8 cellular contexts compared by ENCODE assay signal in the genomic region with DNA sequence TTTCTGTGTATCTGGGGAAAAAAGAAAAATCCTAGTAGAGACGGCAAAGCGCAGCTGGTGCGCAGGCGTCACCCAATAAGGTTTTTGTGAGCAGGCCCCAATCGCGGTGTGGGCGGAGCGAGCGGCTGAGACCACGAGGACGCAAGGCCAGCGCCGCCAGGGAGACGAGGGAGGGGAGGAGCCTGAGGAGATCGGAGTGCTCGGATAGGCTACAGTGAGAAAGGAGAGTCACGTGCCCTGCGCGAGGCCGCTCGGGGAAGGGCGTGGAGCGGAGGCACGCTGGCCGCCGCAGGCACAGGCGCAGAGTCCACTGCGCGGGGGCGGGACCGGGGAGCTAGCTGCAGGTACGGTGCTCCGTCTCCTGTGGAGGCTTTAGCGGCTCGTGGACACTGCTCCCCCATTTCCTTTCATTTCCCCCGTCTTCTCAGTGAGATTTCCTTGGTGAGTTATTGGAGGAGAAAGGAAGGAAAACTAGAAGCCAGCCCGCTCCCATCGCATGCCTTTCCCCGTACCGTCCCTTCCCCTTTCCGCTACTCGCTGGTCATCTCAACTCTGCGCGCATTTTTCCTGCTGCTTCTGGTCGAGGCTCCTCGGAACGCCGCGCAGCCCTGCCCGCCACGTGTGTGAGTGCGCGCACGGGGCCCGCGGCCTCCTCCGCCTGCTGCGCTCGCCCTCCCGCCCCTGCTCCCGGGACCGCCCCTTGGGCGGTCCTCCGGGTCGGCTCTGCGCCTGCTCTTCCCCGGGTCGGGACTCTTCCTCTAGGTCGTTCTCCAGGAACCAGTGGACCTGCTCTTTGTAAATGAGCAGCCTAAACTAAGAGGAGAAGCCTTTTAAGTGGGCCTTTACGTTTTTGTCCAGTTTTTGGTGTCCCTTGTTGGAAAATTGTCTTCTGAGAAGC. TPM values are rescaled to one million over a fixed set of nuclear protein-coding genes. Genes with fewer than 3 reads are reported as not detected.
DNase-seq lines count a peak whose midpoint lies in the region; ATAC-seq and FAIRE-seq lines count a peak whose summit lies in the region.

A gene with protein sequence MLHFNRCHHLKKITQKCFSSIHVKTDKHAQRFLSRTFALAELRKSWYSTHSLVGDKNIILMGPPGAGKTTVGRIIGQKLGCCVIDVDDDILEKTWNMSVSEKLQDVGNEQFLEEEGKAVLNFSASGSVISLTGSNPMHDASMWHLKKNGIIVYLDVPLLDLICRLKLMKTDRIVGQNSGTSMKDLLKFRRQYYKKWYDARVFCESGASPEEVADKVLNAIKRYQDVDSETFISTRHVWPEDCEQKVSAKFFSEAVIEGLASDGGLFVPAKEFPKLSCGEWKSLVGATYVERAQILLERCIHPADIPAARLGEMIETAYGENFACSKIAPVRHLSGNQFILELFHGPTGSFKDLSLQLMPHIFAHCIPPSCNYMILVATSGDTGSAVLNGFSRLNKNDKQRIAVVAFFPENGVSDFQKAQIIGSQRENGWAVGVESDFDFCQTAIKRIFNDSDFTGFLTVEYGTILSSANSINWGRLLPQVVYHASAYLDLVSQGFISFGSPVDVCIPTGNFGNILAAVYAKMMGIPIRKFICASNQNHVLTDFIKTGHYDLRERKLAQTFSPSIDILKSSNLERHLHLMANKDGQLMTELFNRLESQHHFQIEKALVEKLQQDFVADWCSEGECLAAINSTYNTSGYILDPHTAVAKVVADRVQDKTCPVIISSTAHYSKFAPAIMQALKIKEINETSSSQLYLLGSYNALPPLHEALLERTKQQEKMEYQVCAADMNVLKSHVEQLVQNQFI (plus strand): TSS at position 264 of the 898 bp plus-strand sequence. CDS start 6,612 bp downstream, outside the sequence.

- H3K36me3 ChIP-seq in KOPT-K1 (ENCODE audit: insufficient read depth, low read length): no peaks in the 10 kb centered on the region

- no peaks in the 10 kb centered on the region for H3K27me3 Mint-ChIP-seq in naive B cell

- ATAC-seq in GM21786 (IDR thresholded peaks at IDR 0.05; ENCODE audit: unreplicated experiment) (peak; percentile 98), naive B cell (ENCODE audit: low read depth in 2 of 2) (peak; percentile 91 to 93)
- ATAC-seq in stimulated activated effector memory CD8-positive, alpha-beta T cell treated with anti-CD3 and anti-CD28 coated beads, Interleukin-12 subunit alpha, Interleukin-12 subunit beta, amount 100 ng/mL, for 72 hours: peak; percentile 98

- FAIRE-seq in RCC 7860 (lab: Jason Lieb, UNC): peak; percentile 80

- peak; percentile 78 for DNase-seq in DMS79 treated with DMSO at 0.1 percent for 48 hours (lab: John Stamatoyannopoulos, UW)
- DNase-seq in RCC 7860 (ENCODE audit: low spot score): peak; percentile 98
- peak; percentile 95 to 96 for DNase-seq in activated T-helper 1 cell treated with anti-CD3 and anti-CD28 coated beads, Interleukin-2, amount 50 U/mL, for 16 hours (ENCODE audit: low read depth in 1 of 2, low spot score in 1 of 2)
- peak; percentile 99 for DNase-seq in fibroblast of gingiva (ENCODE audit: low read depth)
- peak; percentile 94 for DNase-seq in naive B cell
- DNase-seq in stimulated activated effector memory CD8-positive, alpha-beta T cell treated with anti-CD3 and anti-CD28 coated beads, Interleukin-12 subunit alpha, Interleukin-12 subunit beta, amount 100 ng/mL, for 72 hours (ENCODE audit: low spot score in 2 of 2): peak; percentile 86 to 96

- H3K27ac ChIP-seq in KOPT-K1 (ENCODE audit: low read depth, low read length, poor library complexity, severe bottlenecking): peak within 1 kb of the TSS; percentile 84

- H3K9me3 ChIP-seq in KOPT-K1 (ENCODE audit: insufficient read depth, low read length, poor library complexity, severe bottlenecking): no peaks in the 10 kb centered on the region

- peaks cover 0 to 5% (median 0%) of the 10 kb centered on the region in 7 donors for H3K9me3 Mint-ChIP-seq in naive B cell
- H3K9me3 Mint-ChIP-seq in stimulated activated effector memory CD8-positive, alpha-beta T cell treated with anti-CD3 and anti-CD28 coated beads, Interleukin-12 subunit alpha, Interleukin-12 subunit beta, amount 100 ng/mL, for 72 hours: peaks cover 2% of the 10 kb centered on the region

- peak within 1 kb of the TSS; percentile 84 to 96 (median 94) for H3K4me3 Mint-ChIP-seq in naive B cell
- H3K4me3 Mint-ChIP-seq in stimulated activated effector memory CD8-positive, alpha-beta T cell treated with anti-CD3 and anti-CD28 coated beads, Interleukin-12 subunit alpha, Interleukin-12 subunit beta, amount 100 ng/mL, for 72 hours: peak within 1 kb of the TSS; percentile 84

- peaks cover 20 to 26% (median 24%) of the 10 kb centered on the region in 3 donors for H3K4me1 Mint-ChIP-seq in naive B cell
- peaks cover 16% of the 10 kb centered on the region for H3K4me1 Mint-ChIP-seq in stimulated activated effector memory CD8-positive, alpha-beta T cell treated with anti-CD3 and anti-CD28 coated beads, Interleukin-12 subunit alpha, Interleukin-12 subunit beta, amount 100 ng/mL, for 72 hours

- peak within 1 kb of the TSS; percentile 94 to 100 (median 99) for H3K27ac Mint-ChIP-seq in naive B cell
- H3K27ac Mint-ChIP-seq in stimulated activated effector memory CD8-positive, alpha-beta T cell treated with anti-CD3 and anti-CD28 coated beads, Interleukin-12 subunit alpha, Interleukin-12 subunit beta, amount 100 ng/mL, for 72 hours: peak within 1 kb of the TSS; percentile 98

- H3K36me3 Mint-ChIP-seq in naive B cell: no peaks in the 10 kb centered on the region
- H3K36me3 Mint-ChIP-seq in stimulated activated effector memory CD8-positive, alpha-beta T cell treated with anti-CD3 and anti-CD28 coated beads, Interleukin-12 subunit alpha, Interleukin-12 subunit beta, amount 100 ng/mL, for 72 hours: peaks cover 20% of the 10 kb centered on the region

RNA-seq across cellular contexts. Expression of the gene that starts here (rescaled TPM):
- polyA plus RNA-seq in naive B cell (ENCODE audit: low read depth in 6 of 6): 1 to 10 TPM; 2.2 to 6.2 (median 4.2) TPM

Comparison
In these comparisons a context has a peak if more than half of its experiments do, and no peak if none do; other contexts are left out.
1. Peak in every context shown above with its lines: DNase-seq, ATAC-seq and H3K27ac ChIP-seq.